8 cellular contexts compared by ENCODE assay signal in genomic region chr17:4806770-4807533, GRCh38. TPM values are rescaled to one million over a fixed set of nuclear protein-coding genes. Genes with fewer than 3 reads are reported as not detected.
DNase-seq lines count a peak whose midpoint lies in the region; ATAC-seq and TF ChIP-seq lines count a peak whose summit lies in the region.

Gene PLD2 (plus strand): TSS chr17:4807152. CDS start chr17:4807773, 621 bp downstream.

- H3K9me3 ChIP-seq in HAP-1 (no peaks in the 10 kb centered on the region), psoas muscle (no peaks in the 10 kb centered on the region)

- no peaks in the 10 kb centered on the region for H3K4me1 ChIP-seq in HAP-1
- peaks cover 16% of the 10 kb centered on the region for H3K4me1 ChIP-seq in psoas muscle

- in situ Hi-C loops in HAP-1 (cut with MboI; ENCODE audit: low sequenced_read_pairs), result no loop called here

- H3K4me3 ChIP-seq in HAP-1 (peak within 1 kb of the TSS; percentile 77), psoas muscle (peak within 1 kb of the TSS; percentile 87)

- H3K36me3 ChIP-seq in HAP-1 (replicated peaks) (peaks cover 17% of the 10 kb centered on the region), psoas muscle (ENCODE audit: insufficient read depth in 1 of 2, low read depth in 1 of 2) (peaks cover 0 to 6% of the 10 kb centered on the region in 2 donors)

- peak; percentile 62 for DNase-seq in GM04504 (ENCODE audit: low read depth)
- DNase-seq in HAP-1 (ENCODE audit: low spot score in 2 of 2), result peak; percentile 81 to 95
- peak; percentile 54 for DNase-seq in MV-4-11 (lab: John Stamatoyannopoulos, UW)
- DNase-seq in T-helper 2 cell, result peak; percentile 78 to 90 (median 80)
- DNase-seq in amygdala (lab: John Stamatoyannopoulos, UW), result peak in 50 of 56 donors; percentile 7 to 84 (median 50)
- DNase-seq in left ventricle myocardium superior, result peak; percentile 95
- peak; percentile 87 to 92 for DNase-seq in psoas muscle
- DNase-seq in ureter (ENCODE audit: low spot score), result peak; percentile 84

- ATAC-seq in left ventricle myocardium superior (peak; percentile 98), psoas muscle (peak; percentile 96 to 99 (median 98))

- H3K27me3 ChIP-seq in HAP-1 (ENCODE audit: low read depth), result no peaks in the 10 kb centered on the region
- no peaks in the 10 kb centered on the region for H3K27me3 ChIP-seq in psoas muscle (ENCODE audit: insufficient read depth in 3 of 3, low read length in 2 of 3)

- intact Hi-C loops in left ventricle myocardium superior (cut with micrococcal nuclease) (no loop called here), psoas muscle (cut with DNase I) (no loop called here)

- peak within 1 kb of the TSS; percentile 63 for H3K27ac ChIP-seq in psoas muscle

- WGBS in psoas muscle, 3 donors, result 0 to 1% (median 1%) methylated on average over 36 to 102 of the region's 103 CpGs

- no peak for TF ChIP-seq CTCF in psoas muscle (IDR thresholded peaks at IDR 0.05)

RNA-seq across cellular contexts. Expression of gene PLD2, which starts in this region (rescaled TPM):
- total RNA-seq in left ventricle myocardium superior (13.3 TPM), psoas muscle (1 to 10 TPM; 3.7 to 7.5 (median 4.3) TPM), ureter (59.1 TPM)
- 1 to 10 TPM; 2.4 to 4.2 (median 3.0) TPM for polyA plus RNA-seq in psoas muscle

Comparison
In these comparisons a context has a peak if more than half of its experiments do, and no peak if none do; other contexts are left out.
1. Peak in every context shown above with its lines: DNase-seq, ATAC-seq, H3K4me3 ChIP-seq and H3K27ac ChIP-seq.